8 cellular contexts compared by ENCODE assay signal in the genomic region with DNA sequence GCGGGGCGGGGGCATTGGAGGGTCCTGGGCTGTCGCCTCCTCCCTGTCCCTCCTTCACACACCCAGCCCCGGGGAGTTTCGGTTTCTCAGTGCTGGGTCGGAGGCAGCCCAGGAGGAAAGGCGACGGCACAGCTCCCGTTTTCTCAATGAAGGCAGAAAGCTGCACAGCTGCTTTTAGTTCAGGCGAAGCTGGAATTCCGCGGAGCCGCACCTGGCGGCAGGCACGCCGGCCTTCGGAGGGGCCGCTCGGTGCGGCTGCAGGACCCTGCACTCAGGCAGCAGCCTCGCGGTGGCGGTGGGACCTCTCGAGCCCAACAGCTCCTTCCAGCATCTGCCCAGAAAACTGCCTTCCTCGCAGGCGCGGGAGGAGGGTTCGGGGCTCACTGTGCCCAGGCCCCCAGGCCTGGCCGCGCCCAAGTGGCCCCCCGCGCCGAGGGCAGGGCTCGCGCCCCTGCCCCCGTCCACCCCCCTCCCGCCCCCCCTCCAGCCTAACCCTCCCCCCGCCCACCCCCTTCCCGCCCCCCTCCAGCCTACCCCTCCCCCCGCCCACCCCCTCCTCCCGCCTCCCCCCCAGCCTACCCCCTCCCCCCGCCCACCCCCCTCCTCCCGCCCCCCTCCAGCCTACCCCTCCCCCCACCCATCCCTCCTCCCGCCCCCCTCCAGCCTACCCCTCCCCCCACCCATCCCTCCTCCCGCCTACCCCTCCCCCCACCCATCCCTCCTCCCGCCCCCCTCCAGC. TPM values are rescaled to one million over a fixed set of nuclear protein-coding genes. Genes with fewer than 3 reads are reported as not detected.
A peak's percentile ranks its signal among the peaks of the same experiment; 100 is the strongest.
DNase-seq lines count a peak whose midpoint lies in the region; ATAC-seq and TF ChIP-seq lines count a peak whose summit lies in the region.

No MANE protein-coding gene starts in this region.

- H3K36me3 ChIP-seq in adipocyte (ENCODE audit: control insufficient read depth, insufficient read depth, low read length, severe bottlenecking) = no peaks in the 10 kb centered on the region
- no peaks in the 10 kb centered on the region for H3K36me3 ChIP-seq in upper lobe of left lung

- H3K4me3 Mint-ChIP-seq in activated naive CD4-positive, alpha-beta T cell treated with anti-CD3 and anti-CD28 coated beads, Interleukin-2, amount 50 U/mL, for 24 hours = peak overlapping the region; percentile 68
- H3K4me3 Mint-ChIP-seq in activated naive CD4-positive, alpha-beta T cell treated with anti-CD3 and anti-CD28 coated beads for 36 hours = no peak overlapping the region
- no peak overlapping the region for H3K4me3 Mint-ChIP-seq in activated CD4-positive, alpha-beta memory T cell treated with anti-CD3 and anti-CD28 coated beads for 36 hours

- no peaks in the 10 kb centered on the region for H3K9me3 Mint-ChIP-seq in activated naive CD4-positive, alpha-beta T cell treated with anti-CD3 and anti-CD28 coated beads, Interleukin-2, amount 50 U/mL, for 24 hours
- H3K9me3 Mint-ChIP-seq in activated naive CD4-positive, alpha-beta T cell treated with anti-CD3 and anti-CD28 coated beads for 36 hours = no peaks in the 10 kb centered on the region
- no peaks in the 10 kb centered on the region for H3K9me3 Mint-ChIP-seq in activated CD4-positive, alpha-beta memory T cell treated with anti-CD3 and anti-CD28 coated beads for 36 hours

- peak in 1 of 6 experiments; percentile 17 for TF ChIP-seq CTCF in upper lobe of left lung (IDR thresholded peaks at IDR 0.05)

- WGBS in upper lobe of left lung, 2 donors = 6% methylated on average over 9 of the region's 46 CpGs; no CpG with 5 or more reads in 1 of the 2 donors

- H3K4me1 ChIP-seq in adipocyte (ENCODE audit: control insufficient read depth, insufficient read depth, low read length) (peaks cover 4% of the 10 kb centered on the region), upper lobe of left lung (peaks cover 16 to 40% (median 21%) of the 10 kb centered on the region in 4 donors)

- POLR2A ChIA-PET in activated CD4-positive, alpha-beta memory T cell treated with anti-CD3 and anti-CD28 coated beads for 36 hours (lab: Charles Lee) = no interaction called here

- H3K27me3 ChIP-seq in adipocyte (replicated peaks; ENCODE audit: control insufficient read depth, insufficient read depth, low read length) (peaks cover 22% of the 10 kb centered on the region), upper lobe of left lung (peaks cover 0 to 23% (median 5%) of the 10 kb centered on the region in 4 donors)

- H3K27me3 Mint-ChIP-seq in activated naive CD4-positive, alpha-beta T cell treated with anti-CD3 and anti-CD28 coated beads, Interleukin-2, amount 50 U/mL, for 24 hours = peaks cover 32% of the 10 kb centered on the region
- H3K27me3 Mint-ChIP-seq in activated naive CD4-positive, alpha-beta T cell treated with anti-CD3 and anti-CD28 coated beads for 36 hours (ENCODE audit: low read depth) = peaks cover 33% of the 10 kb centered on the region
- peaks cover 36% of the 10 kb centered on the region for H3K27me3 Mint-ChIP-seq in activated CD4-positive, alpha-beta memory T cell treated with anti-CD3 and anti-CD28 coated beads for 36 hours

- intact Hi-C loops in activated naive CD4-positive, alpha-beta T cell treated with anti-CD3 and anti-CD28 coated beads for 36 hours (cut with micrococcal nuclease) = loop anchor here (5.0 to 10.0 kb wide), 2 partner anchors 519 to 922 kb away; a partner anchor contains a TSS
- intact Hi-C loops in activated CD4-positive, alpha-beta memory T cell treated with anti-CD3 and anti-CD28 coated beads for 36 hours (cut with micrococcal nuclease) = no loop called here

- H3K27ac ChIP-seq in upper lobe of left lung = peak overlapping the region; percentile 62 to 82 (median 70)

- TF ChIP-seq EP300 in upper lobe of left lung (IDR thresholded peaks at IDR 0.05) = no peak

- no peak for DNase-seq in activated naive CD4-positive, alpha-beta T cell treated with anti-CD3 and anti-CD28 coated beads for 36 hours
- DNase-seq in adipocyte (ENCODE audit: low read depth) = peak; percentile 31
- peak; percentile 37 for DNase-seq in kidney tubule cell (ENCODE audit: low spot score)
- peak in 1 of 2 donors; percentile 80 for DNase-seq in upper lobe of left lung
- no peak for DNase-seq in activated CD4-positive, alpha-beta memory T cell treated with anti-CD3 and anti-CD28 coated beads for 36 hours
- DNase-seq in medulla oblongata (ENCODE audit: extremely low spot score) = no peak

- H3K9me3 ChIP-seq in adipocyte (ENCODE audit: control insufficient read depth, low read length) (no peaks in the 10 kb centered on the region), upper lobe of left lung (no peaks in the 10 kb centered on the region)

- TF ChIP-seq POLR2A in upper lobe of left lung (IDR thresholded peaks at IDR 0.05) = no peak

- no peak overlapping the region for H3K27ac Mint-ChIP-seq in activated naive CD4-positive, alpha-beta T cell treated with anti-CD3 and anti-CD28 coated beads, Interleukin-2, amount 50 U/mL, for 24 hours
- H3K27ac Mint-ChIP-seq in activated naive CD4-positive, alpha-beta T cell treated with anti-CD3 and anti-CD28 coated beads for 36 hours = no peak overlapping the region
- no peak overlapping the region for H3K27ac Mint-ChIP-seq in activated CD4-positive, alpha-beta memory T cell treated with anti-CD3 and anti-CD28 coated beads for 36 hours

- CTCF ChIA-PET in activated naive CD4-positive, alpha-beta T cell treated with anti-CD3 and anti-CD28 coated beads for 36 hours (lab: Charles Lee) = no interaction called here
- CTCF ChIA-PET in activated CD4-positive, alpha-beta memory T cell treated with anti-CD3 and anti-CD28 coated beads for 36 hours (lab: Charles Lee) = interaction anchor here (1.3 kb wide), 1 partner anchor 64 kb away, joined by 3 read pairs; no protein-coding TSS in a partner anchor

- peaks cover 28% of the 10 kb centered on the region for H3K4me1 Mint-ChIP-seq in activated naive CD4-positive, alpha-beta T cell treated with anti-CD3 and anti-CD28 coated beads, Interleukin-2, amount 50 U/mL, for 24 hours
- H3K4me1 Mint-ChIP-seq in activated naive CD4-positive, alpha-beta T cell treated with anti-CD3 and anti-CD28 coated beads for 36 hours (ENCODE audit: low read depth) = peaks cover 20% of the 10 kb centered on the region
- peaks cover 25% of the 10 kb centered on the region for H3K4me1 Mint-ChIP-seq in activated CD4-positive, alpha-beta memory T cell treated with anti-CD3 and anti-CD28 coated beads for 36 hours (ENCODE audit: low read depth)

- no peak for ATAC-seq in upper lobe of left lung (ENCODE audit: low FRiP score in 2 of 2)
- no peak for ATAC-seq in activated CD4-positive, CD25-positive, alpha-beta regulatory T cell treated with anti-CD3 and anti-CD28 coated beads, Interleukin-2, amount 50 U/mL, for 24 hours

- no peaks in the 10 kb centered on the region for H3K36me3 Mint-ChIP-seq in activated naive CD4-positive, alpha-beta T cell treated with anti-CD3 and anti-CD28 coated beads, Interleukin-2, amount 50 U/mL, for 24 hours
- H3K36me3 Mint-ChIP-seq in activated naive CD4-positive, alpha-beta T cell treated with anti-CD3 and anti-CD28 coated beads for 36 hours (ENCODE audit: low read depth) = no peaks in the 10 kb centered on the region
- H3K36me3 Mint-ChIP-seq in activated CD4-positive, alpha-beta memory T cell treated with anti-CD3 and anti-CD28 coated beads for 36 hours = peaks cover 2% of the 10 kb centered on the region

- peak overlapping the region; percentile 82 for H3K4me3 ChIP-seq in adipocyte (ENCODE audit: low read length)
- H3K4me3 ChIP-seq in upper lobe of left lung = peak overlapping the region; percentile 0 to 62 (median 53)

- peak overlapping the region; percentile 71 for H3K9ac ChIP-seq in adipocyte (ENCODE audit: low read length)

RNA-seq across cellular contexts. Expression of a gene that starts 4.8 kb away (rescaled TPM):
- total RNA-seq in activated naive CD4-positive, alpha-beta T cell treated with anti-CD3 and anti-CD28 coated beads for 36 hours = not detected
- total RNA-seq in upper lobe of left lung = 10 to 100 TPM in 3 of 6 donors, 1 to 10 TPM in 3; 3.9 to 15.4 (median 10.3) TPM
- not detected for total RNA-seq in activated CD4-positive, alpha-beta memory T cell treated with anti-CD3 and anti-CD28 coated beads for 36 hours

Comparison
In these comparisons a context has a peak if more than half of its experiments do, and no peak if none do; other contexts are left out.
1. DNase-seq: peak in adipocyte (single experiment) and kidney tubule cell (single experiment); none in activated naive CD4-positive, alpha-beta T cell treated with anti-CD3 and anti-CD28 coated beads for 36 hours (single experiment), activated CD4-positive, alpha-beta memory T cell treated with anti-CD3 and anti-CD28 coated beads for 36 hours (single experiment) and medulla oblongata (single experiment).
2. RNA of a gene that starts 4.8 kb away (total RNA-seq): 3.9 to 15.4 TPM in upper lobe of left lung; not detected in activated naive CD4-positive, alpha-beta T cell treated with anti-CD3 and anti-CD28 coated beads for 36 hours and not detected in activated CD4-positive, alpha-beta memory T cell treated with anti-CD3 and anti-CD28 coated beads for 36 hours; every median in the first group is over 4 times any median in the second.